In the genomic region with DNA sequence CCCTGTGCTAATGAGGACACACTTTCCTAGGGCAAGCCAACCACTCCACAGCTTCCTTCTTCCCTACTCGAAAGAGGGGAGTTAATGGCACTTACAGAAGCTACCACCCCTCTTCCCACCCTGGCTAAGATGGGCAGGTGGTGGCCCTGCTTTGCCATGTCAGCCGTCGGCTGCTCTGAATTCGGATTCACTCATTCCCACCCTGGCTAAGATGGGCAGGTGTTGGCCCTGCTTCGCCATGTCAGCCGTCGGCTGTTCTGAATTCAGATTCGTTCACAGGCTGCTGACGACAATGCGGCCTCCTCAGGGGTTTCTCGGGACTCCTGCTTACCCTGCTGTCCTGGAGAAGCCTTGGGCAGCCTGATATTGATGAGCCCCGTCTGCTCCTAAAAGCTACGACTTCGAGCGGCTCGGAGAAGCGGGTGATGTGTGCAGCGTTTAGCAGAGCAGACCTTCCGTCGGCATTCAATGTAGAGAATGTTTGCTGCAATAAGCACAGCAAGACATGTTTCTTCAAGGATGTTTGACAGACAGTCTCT, we compare ENCODE assay signal across 21 cellular contexts. TPM values are rescaled to one million over a fixed set of nuclear protein-coding genes. Genes with fewer than 3 reads are reported as not detected.
DNase-seq lines count a peak whose midpoint lies in the region; ATAC-seq and TF ChIP-seq lines count a peak whose summit lies in the region.
"Had no signal": no experiment of that assay in that cellular context is flagged by ENCODE, and none has a peak within 500 bp of the region (broad histone marks: within the 10 kb centered on the region; RNA-seq: fewer than 3 reads in every experiment).

No MANE protein-coding gene starts in this region.

- DNase-seq in activated effector memory CD4-positive, alpha-beta T cell treated with anti-CD3 and anti-CD28 coated beads, Interleukin-2, amount 50 U/mL, for 16 hours: peak; percentile 25
- DNase-seq in activated effector memory CD4-positive, alpha-beta T cell treated with Interleukin-2 at 50 U/mL for 16 hours: no peak
- peak; percentile 29 for DNase-seq in ecto neural progenitor cell (ENCODE audit: low spot score)
- DNase-seq in osteoblast (ENCODE audit: insufficient read length, low spot score, missing footprints): peak; percentile 82
- peak; percentile 25 for DNase-seq in upper lobe of right lung
- DNase-seq in iPS-NIHi11 (ENCODE audit: low spot score): no peak
- DNase-seq in natural killer cell treated with Interleukin-12 subunit alpha and Interleukin-12 subunit beta and Interleukin-15 and Interleukin-18, amount 100 ng/mL, for 72 hours (ENCODE audit: low spot score): no peak
- DNase-seq: Calu3; CD8-positive, alpha-beta T cell; EL; NCI-H1105; NCI-H2081; NCI-H446 treated with DMSO at 0.1 percent for 48 hours; NCI-H69; Right ventricle myocardium superior had no signal

- no peak overlapping the region for H3K4me3 ChIP-seq in osteoblast (ENCODE audit: insufficient read depth, low read length)
- H3K4me3 ChIP-seq in upper lobe of right lung: no peak overlapping the region
- H3K4me3 ChIP-seq: GM12878, GM23338, K562 had no signal

- H3K27me3 ChIP-seq in osteoblast (ENCODE audit: insufficient read depth, low read length) (no peaks in the 10 kb centered on the region), upper lobe of right lung (no peaks in the 10 kb centered on the region)
- H3K27me3 ChIP-seq: BE2C had no signal

- H3K4me1 Mint-ChIP-seq in natural killer cell treated with Interleukin-12 subunit alpha and Interleukin-12 subunit beta and Interleukin-15 and Interleukin-18, amount 100 ng/mL, for 72 hours (ENCODE audit: low read depth in 2 of 2): no peaks in the 10 kb centered on the region
- H3K4me1 Mint-ChIP-seq: GM23338 had no signal

- no peaks in the 10 kb centered on the region for H4K20me1 ChIP-seq in osteoblast (ENCODE audit: insufficient read depth, low read length)

- H3K4me1 ChIP-seq in osteoblast (ENCODE audit: insufficient read depth, low read length): no peaks in the 10 kb centered on the region
- no peaks in the 10 kb centered on the region for H3K4me1 ChIP-seq in upper lobe of right lung
- H3K4me1 ChIP-seq: BE2C had no signal

- H3K4me2 ChIP-seq in osteoblast (ENCODE audit: insufficient read depth, low read length): no peak overlapping the region
- H3K4me2 ChIP-seq: GM23338 had no signal

- no peaks in the 10 kb centered on the region for H3K27me3 Mint-ChIP-seq in natural killer cell treated with Interleukin-12 subunit alpha and Interleukin-12 subunit beta and Interleukin-15 and Interleukin-18, amount 100 ng/mL, for 72 hours

- H3K79me2 ChIP-seq in osteoblast (ENCODE audit: insufficient read depth, low read length): no peaks in the 10 kb centered on the region

- H3K4me3 Mint-ChIP-seq in natural killer cell treated with Interleukin-12 subunit alpha and Interleukin-12 subunit beta and Interleukin-15 and Interleukin-18, amount 100 ng/mL, for 72 hours: no peak overlapping the region
- H3K4me3 Mint-ChIP-seq: CD8-positive, alpha-beta T cell; GM23338 had no signal

- no peaks in the 10 kb centered on the region for H3K9me3 Mint-ChIP-seq in natural killer cell treated with Interleukin-12 subunit alpha and Interleukin-12 subunit beta and Interleukin-15 and Interleukin-18, amount 100 ng/mL, for 72 hours
- H3K9me3 Mint-ChIP-seq: CD8-positive, alpha-beta T cell had no signal

- intact Hi-C loops in upper lobe of right lung (cut with DNase I): no loop called here

- no peaks in the 10 kb centered on the region for H3K36me3 Mint-ChIP-seq in natural killer cell treated with Interleukin-12 subunit alpha and Interleukin-12 subunit beta and Interleukin-15 and Interleukin-18, amount 100 ng/mL, for 72 hours
- H3K36me3 Mint-ChIP-seq: CD8-positive, alpha-beta T cell had no signal

- H3K9me3 ChIP-seq in osteoblast (ENCODE audit: low read depth, low read length) (no peaks in the 10 kb centered on the region), upper lobe of right lung (no peaks in the 10 kb centered on the region)
- H3K9me3 ChIP-seq: BE2C had no signal

- H3K27ac ChIP-seq in osteoblast (ENCODE audit: low read depth, low read length) (no peak overlapping the region), upper lobe of right lung (no peak overlapping the region)

- H2AFZ ChIP-seq in osteoblast (ENCODE audit: low read length): no peak overlapping the region
- H2AFZ ChIP-seq: GM23338 had no signal

- no peak for ATAC-seq in upper lobe of right lung
- ATAC-seq in HG02885 (IDR thresholded peaks at IDR 0.05; ENCODE audit: poor library complexity, unreplicated experiment): no peak
- no peak for ATAC-seq in natural killer cell treated with Interleukin-12 subunit alpha and Interleukin-12 subunit beta and Interleukin-15 and Interleukin-18, amount 100 ng/mL, for 72 hours
- ATAC-seq: CD8-positive, alpha-beta T cell; GM12878; GM23338; K562; Panc1 had no signal

- no peaks in the 10 kb centered on the region for H3K36me3 ChIP-seq in osteoblast (ENCODE audit: insufficient read depth, low read length)
- H3K36me3 ChIP-seq in upper lobe of right lung: no peaks in the 10 kb centered on the region
- H3K36me3 ChIP-seq: BE2C had no signal

- no peak overlapping the region for H3K27ac Mint-ChIP-seq in natural killer cell treated with Interleukin-12 subunit alpha and Interleukin-12 subunit beta and Interleukin-15 and Interleukin-18, amount 100 ng/mL, for 72 hours
- H3K27ac Mint-ChIP-seq: CD8-positive, alpha-beta T cell; GM23338 had no signal

- no peak for TF ChIP-seq CTCF in osteoblast (IDR thresholded peaks at IDR 0.05; ENCODE audit: extremely low read depth, low read depth, low read length)
- no peak for TF ChIP-seq CTCF in upper lobe of right lung (IDR thresholded peaks at IDR 0.05)

RNA-seq across cellular contexts. Expression of a gene that starts 56.2 kb away (rescaled TPM):
- 23.9 and 30.1 TPM in 2 replicates for total RNA-seq in osteoblast
- total RNA-seq in upper lobe of right lung: 28.3 TPM
- 10 to 100 TPM; 27.0 to 47.4 TPM for total RNA-seq in natural killer cell treated with Interleukin-12 subunit alpha and Interleukin-12 subunit beta and Interleukin-15 and Interleukin-18, amount 100 ng/mL, for 72 hours

Comparison
In these comparisons a context has a peak if more than half of its experiments do, and no peak if none do; other contexts are left out.
1. DNase-seq: peak in activated effector memory CD4-positive, alpha-beta T cell treated with anti-CD3 and anti-CD28 coated beads, Interleukin-2, amount 50 U/mL, for 16 hours (single experiment), ecto neural progenitor cell (single experiment), osteoblast (single experiment) and upper lobe of right lung (single experiment); none in activated effector memory CD4-positive, alpha-beta T cell treated with Interleukin-2 at 50 U/mL for 16 hours (single experiment), iPS-NIHi11 (single experiment) and natural killer cell treated with Interleukin-12 subunit alpha and Interleukin-12 subunit beta and Interleukin-15 and Interleukin-18, amount 100 ng/mL, for 72 hours (single experiment).